8 cellular contexts compared by ENCODE assay signal in genomic region chr10:30434273-30435067, GRCh38. TPM values are rescaled to one million over a fixed set of nuclear protein-coding genes. Genes with fewer than 3 reads are reported as not detected.
A peak's percentile ranks its signal among the peaks of the same experiment; 100 is the strongest.
DNase-seq lines count a peak whose midpoint lies in the region; ATAC-seq, FAIRE-seq and TF ChIP-seq lines count a peak whose summit lies in the region.

No MANE protein-coding gene starts in this region.

- DNase-seq in D341Med (ENCODE audit: low spot score) (peak; percentile 72), HTR-8/SVneo (ENCODE audit: insufficient read length, low spot score) (peak; percentile 81), astrocyte of the cerebellum (ENCODE audit: low read depth) (no peak), hypothalamus (lab: John Stamatoyannopoulos, UW) (peak in 41 of 51 donors; percentile 15 to 68 (median 41)), sciatic nerve (ENCODE audit: low spot score) (peak; percentile 93), COR-L47 (lab: John Stamatoyannopoulos, UW) (no peak)
- DNase-seq in T-helper 2 cell treated with Interferon-gamma antibody and Interleukin-4, amounts not matched to agents 5 μg/mL and 100 μg/mL, for 36 hours (ENCODE audit: low spot score) = peak; percentile 76

- peaks cover 15% of the 10 kb centered on the region for H3K27me3 Mint-ChIP-seq in T-helper 2 cell treated with Interferon-gamma antibody and Interleukin-4, amounts not matched to agents 5 μg/mL and 100 μg/mL, for 36 hours (ENCODE audit: low read depth)

- H3K4me1 Mint-ChIP-seq in T-helper 2 cell treated with Interferon-gamma antibody and Interleukin-4, amounts not matched to agents 5 μg/mL and 100 μg/mL, for 36 hours (ENCODE audit: low read depth) = peaks cover 63% of the 10 kb centered on the region

- intact Hi-C loops in sciatic nerve (cut with DNase I) = no loop called here

- peak overlapping the region; percentile 86 for H3K4me3 ChIP-seq in astrocyte of the cerebellum (ENCODE audit: low read depth, low read length)

- peak overlapping the region; percentile 88 for H3K4me3 Mint-ChIP-seq in T-helper 2 cell treated with Interferon-gamma antibody and Interleukin-4, amounts not matched to agents 5 μg/mL and 100 μg/mL, for 36 hours

- H3K9me3 Mint-ChIP-seq in T-helper 2 cell treated with Interferon-gamma antibody and Interleukin-4, amounts not matched to agents 5 μg/mL and 100 μg/mL, for 36 hours = no peaks in the 10 kb centered on the region

- in situ Hi-C loops in astrocyte of the cerebellum (cut with HindIII; ENCODE audit: low sequenced_read_pairs) = no loop called here

- H3K27ac Mint-ChIP-seq in T-helper 2 cell treated with Interferon-gamma antibody and Interleukin-4, amounts not matched to agents 5 μg/mL and 100 μg/mL, for 36 hours = peak overlapping the region; percentile 62

- peak; percentile 68 for FAIRE-seq in HTR-8/SVneo (lab: Jason Lieb, UNC)

- ATAC-seq in GM21381 (IDR thresholded peaks at IDR 0.05; ENCODE audit: unreplicated experiment) (peak; percentile 41), sciatic nerve (peak; percentile 82)

- peaks cover 18% of the 10 kb centered on the region for H3K36me3 Mint-ChIP-seq in T-helper 2 cell treated with Interferon-gamma antibody and Interleukin-4, amounts not matched to agents 5 μg/mL and 100 μg/mL, for 36 hours (ENCODE audit: low read depth)

- no peak for TF ChIP-seq CTCF in astrocyte of the cerebellum (IDR thresholded peaks at IDR 0.05; ENCODE audit: low read depth, low read length, missing control alignments)

RNA-seq across cellular contexts. Expression of gene MAP3K8, which starts 0.5 kb away (rescaled TPM):
- total RNA-seq in sciatic nerve = 85.2 TPM

Comparison
In these comparisons a context has a peak if more than half of its experiments do, and no peak if none do; other contexts are left out.
1. DNase-seq: peak in D341Med (single experiment), HTR-8/SVneo (single experiment), T-helper 2 cell treated with Interferon-gamma antibody and Interleukin-4, amounts not matched to agents 5 μg/mL and 100 μg/mL, for 36 hours (single experiment), hypothalamus (41 of 51) and sciatic nerve (single experiment); none in astrocyte of the cerebellum (single experiment) and COR-L47 (single experiment).